ENCODE assay signal across 23 cellular contexts in genomic region chr2:229888031-229888430, GRCh38.
"Had no signal": no experiment of that assay in that cellular context is flagged by ENCODE, and none has a peak within 500 bp of the region (broad histone marks: within the 10 kb centered on the region; RNA-seq: fewer than 3 reads in every experiment).

No MANE protein-coding gene starts in this region.

- H3K4me3 Mint-ChIP-seq: activated CD4-positive, alpha-beta T cell treated with anti-CD3 and anti-CD28 coated beads, Interleukin-2, amount 10 ng/mL, durations not matched to agents 7 days and 5 days; activated CD8-positive, alpha-beta T cell treated with anti-CD3 and anti-CD28 coated beads, Interleukin-2, amount 10 ng/mL, durations not matched to agents 7 days and 5 days; activated naive CD4-positive, alpha-beta T cell treated with anti-CD3 and anti-CD28 coated beads for 36 hours; dendritic cell treated with granulocyte-macrophage colony-stimulating factor and Interleukin-4, amounts not matched to agents 40 ng/mL and 50 ng/mL, for 4 days; nephron progenitor cell; stimulated activated memory B cell treated with anti-CD40 and anti-IgM and Interleukin-4, amounts not matched to agents 10 μg/mL and 1 μg/mL and 100 μg/mL, for 72 hours; T-helper 2 cell treated with Interferon-gamma antibody and Interleukin-4, amounts not matched to agents 5 μg/mL and 100 μg/mL, for 36 hours had no signal

- H3K9me3 ChIP-seq: lower lobe of right lung, testis, uterus had no signal

- H2AFZ ChIP-seq: parathyroid adenoma had no signal

- H3K9ac ChIP-seq: parathyroid adenoma had no signal

- H3K9me3 Mint-ChIP-seq: activated CD4-positive, alpha-beta T cell treated with anti-CD3 and anti-CD28 coated beads, Interleukin-2, amount 10 ng/mL, durations not matched to agents 7 days and 5 days; activated naive CD4-positive, alpha-beta T cell treated with anti-CD3 and anti-CD28 coated beads for 36 hours; dendritic cell treated with granulocyte-macrophage colony-stimulating factor and Interleukin-4, amounts not matched to agents 40 ng/mL and 50 ng/mL, for 4 days; nephron progenitor cell; stimulated activated memory B cell treated with anti-CD40 and anti-IgM and Interleukin-4, amounts not matched to agents 10 μg/mL and 1 μg/mL and 100 μg/mL, for 72 hours; T-helper 2 cell treated with Interferon-gamma antibody and Interleukin-4, amounts not matched to agents 5 μg/mL and 100 μg/mL, for 36 hours had no signal

- H3K27ac ChIP-seq: cardiac muscle cell, lower lobe of right lung, parathyroid adenoma, testis, uterus, VCaP had no signal

- DNase-seq: activated CD4-positive, alpha-beta T cell treated with anti-CD3 and anti-CD28 coated beads, Interleukin-2, amount 10 ng/mL, durations not matched to agents 7 days and 5 days; activated CD4-positive, CD25-positive, alpha-beta regulatory T cell treated with anti-CD3 and anti-CD28 coated beads, Interleukin-2, amount 50 U/mL, for 72 hours; activated CD8-positive, alpha-beta T cell treated with anti-CD3 and anti-CD28 coated beads, Interleukin-2, amount 10 ng/mL, durations not matched to agents 7 days and 5 days; activated naive CD4-positive, alpha-beta T cell treated with anti-CD3 and anti-CD28 coated beads for 36 hours; amygdala; effector CD4-positive, alpha-beta T cell; foreskin melanocyte; lower lobe of right lung; nephron progenitor cell; nucleus accumbens; small intestine; stimulated activated CD4-positive, alpha-beta T cell treated with anti-CD3 and anti-CD28 coated beads, Interleukin-2, amount 100 ng/mL, for 24 hours; testis; trophoblast cell; uterus had no signal

- H3K27ac Mint-ChIP-seq: activated CD4-positive, alpha-beta T cell treated with anti-CD3 and anti-CD28 coated beads, Interleukin-2, amount 10 ng/mL, durations not matched to agents 7 days and 5 days; activated CD8-positive, alpha-beta T cell treated with anti-CD3 and anti-CD28 coated beads, Interleukin-2, amount 10 ng/mL, durations not matched to agents 7 days and 5 days; activated naive CD4-positive, alpha-beta T cell treated with anti-CD3 and anti-CD28 coated beads for 36 hours; dendritic cell treated with granulocyte-macrophage colony-stimulating factor and Interleukin-4, amounts not matched to agents 40 ng/mL and 50 ng/mL, for 4 days; nephron progenitor cell; stimulated activated memory B cell treated with anti-CD40 and anti-IgM and Interleukin-4, amounts not matched to agents 10 μg/mL and 1 μg/mL and 100 μg/mL, for 72 hours; T-helper 2 cell treated with Interferon-gamma antibody and Interleukin-4, amounts not matched to agents 5 μg/mL and 100 μg/mL, for 36 hours had no signal

- H3K27me3 Mint-ChIP-seq: activated CD4-positive, alpha-beta T cell treated with anti-CD3 and anti-CD28 coated beads, Interleukin-2, amount 10 ng/mL, durations not matched to agents 7 days and 5 days; dendritic cell treated with granulocyte-macrophage colony-stimulating factor and Interleukin-4, amounts not matched to agents 40 ng/mL and 50 ng/mL, for 4 days; stimulated activated memory B cell treated with anti-CD40 and anti-IgM and Interleukin-4, amounts not matched to agents 10 μg/mL and 1 μg/mL and 100 μg/mL, for 72 hours had no signal

- ATAC-seq: activated CD8-positive, alpha-beta T cell treated with anti-CD3 and anti-CD28 coated beads, Interleukin-2, amount 10 ng/mL, durations not matched to agents 7 days and 5 days; left lobe of liver; lower lobe of right lung; sciatic nerve; stimulated activated memory B cell treated with anti-CD40 and anti-IgM and Interleukin-4, amounts not matched to agents 10 μg/mL and 1 μg/mL and 100 μg/mL, for 72 hours had no signal

- H3K27me3 ChIP-seq: cardiac muscle cell, testis, uterus had no signal

- H3K4me1 ChIP-seq: parathyroid adenoma, testis, uterus had no signal
